In genomic region chr11:122851366-122852011, GRCh38 we compare ENCODE assay signal across 12 cellular contexts. TPM values are rescaled to one million over a fixed set of nuclear protein-coding genes. Genes with fewer than 3 reads are reported as not detected.
DNase-seq lines count a peak whose midpoint lies in the region; ATAC-seq and TF ChIP-seq lines count a peak whose summit lies in the region.
"Had no signal": no experiment of that assay in that cellular context is flagged by ENCODE, and none has a peak within 500 bp of the region (broad histone marks: within the 10 kb centered on the region; RNA-seq: fewer than 3 reads in every experiment).

No MANE protein-coding gene starts in this region.

- H3K27me3 ChIP-seq in vagina: no peaks in the 10 kb centered on the region
- H3K27me3 ChIP-seq: neutrophil had no signal

- H3K9me3 ChIP-seq in vagina: no peaks in the 10 kb centered on the region
- H3K9me3 ChIP-seq: neutrophil had no signal

- no peaks in the 10 kb centered on the region for H3K36me3 ChIP-seq in vagina
- H3K36me3 ChIP-seq: neutrophil had no signal

- POLR2A ChIA-PET in activated CD4-positive, alpha-beta memory T cell treated with anti-CD3 and anti-CD28 coated beads, Interleukin-2, amount 10 ng/mL, durations not matched to agents 7 days and 5 days (lab: Charles Lee): interaction anchor here (0.6 to 1.3 kb wide), 3 partner anchors 9 to 25 kb away, joined by 3 to 4 read pairs (median 4); no protein-coding TSS in a partner anchor

- no peaks in the 10 kb centered on the region for H3K27me3 Mint-ChIP-seq in activated T-cell treated with anti-CD3 and anti-CD28 coated beads, Interleukin-2, amount 50 U/mL, for 72 hours (ENCODE audit: low read depth)
- peaks cover 21% of the 10 kb centered on the region for H3K27me3 Mint-ChIP-seq in activated CD4-positive, alpha-beta memory T cell treated with anti-CD3 and anti-CD28 coated beads, Interleukin-2, amount 10 ng/mL, durations not matched to agents 7 days and 5 days

- H3K4me1 ChIP-seq in vagina: no peaks in the 10 kb centered on the region

- H3K9me3 Mint-ChIP-seq in activated T-cell treated with anti-CD3 and anti-CD28 coated beads, Interleukin-2, amount 50 U/mL, for 72 hours: no peaks in the 10 kb centered on the region
- H3K9me3 Mint-ChIP-seq in activated CD4-positive, alpha-beta memory T cell treated with anti-CD3 and anti-CD28 coated beads, Interleukin-2, amount 10 ng/mL, durations not matched to agents 7 days and 5 days: no peaks in the 10 kb centered on the region
- H3K9me3 Mint-ChIP-seq in stimulated activated effector memory CD8-positive, alpha-beta T cell treated with anti-CD3 and anti-CD28 coated beads, Interleukin-12 subunit alpha, Interleukin-12 subunit beta, amount 100 ng/mL, for 72 hours: no peaks in the 10 kb centered on the region

- peaks cover 83% of the 10 kb centered on the region for H3K4me1 Mint-ChIP-seq in activated T-cell treated with anti-CD3 and anti-CD28 coated beads, Interleukin-2, amount 50 U/mL, for 72 hours (ENCODE audit: low read depth)
- H3K4me1 Mint-ChIP-seq in activated CD4-positive, alpha-beta memory T cell treated with anti-CD3 and anti-CD28 coated beads, Interleukin-2, amount 10 ng/mL, durations not matched to agents 7 days and 5 days: peaks cover 27% of the 10 kb centered on the region
- H3K4me1 Mint-ChIP-seq in stimulated activated effector memory CD8-positive, alpha-beta T cell treated with anti-CD3 and anti-CD28 coated beads, Interleukin-12 subunit alpha, Interleukin-12 subunit beta, amount 100 ng/mL, for 72 hours: peaks cover 79% of the 10 kb centered on the region

- DNase-seq in activated T-cell treated with anti-CD3 and anti-CD28 coated beads, Interleukin-2, amount 50 U/mL, for 72 hours: peak in 1 of 2 donors; percentile 22
- no peak for DNase-seq in activated T-cell treated with anti-CD3 and anti-CD28 coated beads, Interleukin-2, amount 50 U/mL, for 1 hour
- no peak for DNase-seq in activated CD4-positive, alpha-beta memory T cell treated with anti-CD3 and anti-CD28 coated beads, Interleukin-2, amount 10 ng/mL, durations not matched to agents 7 days and 5 days
- DNase-seq in stimulated activated effector memory CD8-positive, alpha-beta T cell treated with anti-CD3 and anti-CD28 coated beads, Interleukin-12 subunit alpha, Interleukin-12 subunit beta, amount 100 ng/mL, for 72 hours (ENCODE audit: low spot score in 2 of 2): no peak
- DNase-seq in SK-N-DZ (ENCODE audit: low spot score) (no peak), vagina (ENCODE audit: extremely low spot score in 2 of 2) (no peak)
- DNase-seq in stimulated activated CD4-positive, alpha-beta T cell treated with anti-CD3 and anti-CD28 coated beads, Interleukin-4, amount 100 ng/mL, for 24 hours: no peak
- DNase-seq: AML-193, foreskin melanocyte, IMR-90 had no signal

- TF ChIP-seq CTCF in vagina (IDR thresholded peaks at IDR 0.05): no peak

- H3K4me3 Mint-ChIP-seq in activated T-cell treated with anti-CD3 and anti-CD28 coated beads, Interleukin-2, amount 50 U/mL, for 72 hours: peak overlapping the region; percentile 70 to 72
- H3K4me3 Mint-ChIP-seq in activated CD4-positive, alpha-beta memory T cell treated with anti-CD3 and anti-CD28 coated beads, Interleukin-2, amount 10 ng/mL, durations not matched to agents 7 days and 5 days: no peak overlapping the region
- peak overlapping the region; percentile 68 for H3K4me3 Mint-ChIP-seq in stimulated activated effector memory CD8-positive, alpha-beta T cell treated with anti-CD3 and anti-CD28 coated beads, Interleukin-12 subunit alpha, Interleukin-12 subunit beta, amount 100 ng/mL, for 72 hours

- H3K36me3 Mint-ChIP-seq in activated T-cell treated with anti-CD3 and anti-CD28 coated beads, Interleukin-2, amount 50 U/mL, for 72 hours (ENCODE audit: insufficient read depth in 2 of 2): no peaks in the 10 kb centered on the region
- H3K36me3 Mint-ChIP-seq in activated CD4-positive, alpha-beta memory T cell treated with anti-CD3 and anti-CD28 coated beads, Interleukin-2, amount 10 ng/mL, durations not matched to agents 7 days and 5 days (ENCODE audit: low read depth): no peaks in the 10 kb centered on the region
- peaks cover 70% of the 10 kb centered on the region for H3K36me3 Mint-ChIP-seq in stimulated activated effector memory CD8-positive, alpha-beta T cell treated with anti-CD3 and anti-CD28 coated beads, Interleukin-12 subunit alpha, Interleukin-12 subunit beta, amount 100 ng/mL, for 72 hours

- H3K27ac ChIP-seq in vagina: no peak overlapping the region
- H3K27ac ChIP-seq: neutrophil had no signal

- ATAC-seq in activated T-cell treated with anti-CD3 and anti-CD28 coated beads, Interleukin-2, amount 50 U/mL, for 72 hours (replicated peaks in 1 of 2): peak; percentile 28 to 29
- ATAC-seq in HG02973 (IDR thresholded peaks at IDR 0.05; ENCODE audit: unreplicated experiment): peak; percentile 52
- ATAC-seq in stimulated activated effector memory CD8-positive, alpha-beta T cell treated with anti-CD3 and anti-CD28 coated beads, Interleukin-12 subunit alpha, Interleukin-12 subunit beta, amount 100 ng/mL, for 72 hours: no peak

- intact Hi-C loops in vagina (cut with DNase I): loop anchor here (10.0 kb wide), 1 partner anchor 57 kb away; no protein-coding TSS in a partner anchor

- TF ChIP-seq POLR2A in vagina (IDR thresholded peaks at IDR 0.05): no peak

- H3K4me3 ChIP-seq in vagina: no peak overlapping the region

- peak overlapping the region; percentile 16 for H3K27ac Mint-ChIP-seq in activated T-cell treated with anti-CD3 and anti-CD28 coated beads, Interleukin-2, amount 50 U/mL, for 72 hours
- peak overlapping the region; percentile 1 for H3K27ac Mint-ChIP-seq in activated CD4-positive, alpha-beta memory T cell treated with anti-CD3 and anti-CD28 coated beads, Interleukin-2, amount 10 ng/mL, durations not matched to agents 7 days and 5 days
- peak overlapping the region; percentile 58 for H3K27ac Mint-ChIP-seq in stimulated activated effector memory CD8-positive, alpha-beta T cell treated with anti-CD3 and anti-CD28 coated beads, Interleukin-12 subunit alpha, Interleukin-12 subunit beta, amount 100 ng/mL, for 72 hours

- CTCF ChIA-PET in activated CD4-positive, alpha-beta memory T cell treated with anti-CD3 and anti-CD28 coated beads, Interleukin-2, amount 10 ng/mL, durations not matched to agents 7 days and 5 days (lab: Charles Lee): interaction anchor here (0.7 to 8.1 kb wide), 17 partner anchors 9 to 272 kb away, joined by 3 to 109 read pairs (median 13); partner anchors contain the start of gene CRTAM

RNA-seq across cellular contexts. Expression of gene CRTAM, which starts 13.2 kb away (rescaled TPM):
- total RNA-seq in activated T-cell treated with anti-CD3 and anti-CD28 coated beads, Interleukin-2, amount 50 U/mL, for 72 hours: 10 to 100 TPM in 1 of 2 donors, 1 to 10 TPM in 1; 9.7 to 12.9 TPM
- under 1 TPM in 1 of 2 experiments, not detected in 1; 0.15 TPM for total RNA-seq in activated CD4-positive, alpha-beta memory T cell treated with anti-CD3 and anti-CD28 coated beads, Interleukin-2, amount 10 ng/mL, durations not matched to agents 7 days and 5 days
- not detected in 2 replicates for polyA plus RNA-seq in SK-N-DZ (2014; cell fraction: cytosol; rRNA removed)
- polyA plus RNA-seq in SK-N-DZ (2014; cell fraction: nucleus; rRNA removed): not detected in 2 replicates
- total RNA-seq in vagina: not detected
- total RNA-seq: IMR-90 had no signal
- polyA plus RNA-seq: IMR-90 had no signal

RNA-seq across cellular contexts. Expression of gene JHY, which starts 31.1 kb away (rescaled TPM):
- 1 to 10 TPM; 5.5 to 6.0 TPM for total RNA-seq in activated T-cell treated with anti-CD3 and anti-CD28 coated beads, Interleukin-2, amount 50 U/mL, for 72 hours
- total RNA-seq in activated CD4-positive, alpha-beta memory T cell treated with anti-CD3 and anti-CD28 coated beads, Interleukin-2, amount 10 ng/mL, durations not matched to agents 7 days and 5 days: 1 to 10 TPM; 1.7 to 2.1 TPM
- not detected in 2 replicates for polyA plus RNA-seq in SK-N-DZ (2014; cell fraction: cytosol; rRNA removed)
- polyA plus RNA-seq in SK-N-DZ (2014; cell fraction: nucleus; rRNA removed): not detected in 2 replicates
- 7.6 TPM for total RNA-seq in vagina

Comparison
In these comparisons a context has a peak if more than half of its experiments do, and no peak if none do; other contexts are left out.
1. H3K27ac Mint-ChIP-seq: peak in every context shown above with its lines; median percentile 58 in stimulated activated effector memory CD8-positive, alpha-beta T cell treated with anti-CD3 and anti-CD28 coated beads, Interleukin-12 subunit alpha, Interleukin-12 subunit beta, amount 100 ng/mL, for 72 hours; 16 in activated T-cell treated with anti-CD3 and anti-CD28 coated beads, Interleukin-2, amount 50 U/mL, for 72 hours; 1 in activated CD4-positive, alpha-beta memory T cell treated with anti-CD3 and anti-CD28 coated beads, Interleukin-2, amount 10 ng/mL, durations not matched to agents 7 days and 5 days.